ENCODE assay signal across 10 cellular contexts in the genomic region with DNA sequence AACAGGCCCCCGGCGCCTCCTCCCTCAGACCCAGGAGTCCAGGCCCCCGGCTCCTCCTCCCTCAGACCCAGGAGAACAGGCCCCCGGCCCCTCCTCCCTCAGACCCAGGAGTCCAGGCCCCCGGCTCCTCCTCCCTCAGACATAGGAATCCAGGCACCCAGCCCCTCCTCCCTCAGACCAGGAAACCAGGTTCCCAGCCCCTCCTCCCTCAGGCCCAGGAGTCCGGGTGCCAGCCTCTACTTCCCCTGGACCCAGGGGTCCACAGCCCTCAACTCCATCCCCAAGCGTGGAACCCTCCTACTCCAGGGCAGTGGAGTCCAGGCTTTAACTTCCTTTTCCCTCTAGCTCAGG. TPM values are rescaled to one million over a fixed set of nuclear protein-coding genes. Genes with fewer than 3 reads are reported as not detected.
A peak's percentile ranks its signal among the peaks of the same experiment; 100 is the strongest.
DNase-seq lines count a peak whose midpoint lies in the region; ATAC-seq and TF ChIP-seq lines count a peak whose summit lies in the region.
"Had no signal": no experiment of that assay in that cellular context is flagged by ENCODE, and none has a peak within 500 bp of the region (broad histone marks: within the 10 kb centered on the region; RNA-seq: fewer than 3 reads in every experiment).

No MANE protein-coding gene starts in this region.

- H3K4me3 ChIP-seq in heart right ventricle (peak overlapping the region in 6 of 10 donors; percentile 14 to 48 (median 38)), endodermal cell (ENCODE audit: low read length) (peak overlapping the region; percentile 75), vagina (peak overlapping the region in 1 of 2 donors; percentile 27)

- no peaks in the 10 kb centered on the region for H3K9me3 ChIP-seq in heart right ventricle
- H3K9me3 ChIP-seq in endodermal cell (ENCODE audit: control insufficient read depth, low read length) = no peaks in the 10 kb centered on the region
- no peaks in the 10 kb centered on the region for H3K9me3 ChIP-seq in vagina

- H3K27me3 Mint-ChIP-seq in endodermal cell (ENCODE audit: insufficient read depth) (no peaks in the 10 kb centered on the region), mesothelial cell of epicardium (ENCODE audit: low read depth) (no peaks in the 10 kb centered on the region)

- TF ChIP-seq CTCF in heart right ventricle (IDR thresholded peaks at IDR 0.05) (no peak), endodermal cell (conservative IDR thresholded peaks at IDR 0.05) (no peak), mesothelial cell of epicardium (IDR thresholded peaks at IDR 0.05; ENCODE audit: unreplicated experiment) (no peak), vagina (IDR thresholded peaks at IDR 0.05) (no peak)

- peak overlapping the region; percentile 76 for H3K4me3 Mint-ChIP-seq in endodermal cell
- peak overlapping the region; percentile 79 for H3K4me3 Mint-ChIP-seq in mesothelial cell of epicardium

- H3K27ac Mint-ChIP-seq in endodermal cell (peak overlapping the region; percentile 93), mesothelial cell of epicardium (peak overlapping the region; percentile 90)

- TF ChIP-seq POLR2A in vagina (IDR thresholded peaks at IDR 0.05) = no peak

- H3K4me1 Mint-ChIP-seq in endodermal cell (no peaks in the 10 kb centered on the region), mesothelial cell of epicardium (peaks cover 10% of the 10 kb centered on the region)

- DNase-seq in heart right ventricle (no peak), left ventricle myocardium superior (no peak), endodermal cell (no peak), mesothelial cell of epicardium (ENCODE audit: low spot score in 2 of 2, unreplicated experiment in 2 of 2) (no peak), vagina (ENCODE audit: extremely low spot score in 2 of 2) (no peak)
- DNase-seq: NCI-H1694; stimulated activated CD4-positive, alpha-beta T cell treated with anti-CD3 and anti-CD28 coated beads, Interleukin-12 subunit alpha, Interleukin-12 subunit beta, amount 100 ng/mL, for 4 hours had no signal

- H3K36me3 ChIP-seq in heart right ventricle (peaks cover 0 to 17% (median 0%) of the 10 kb centered on the region in 9 donors), endodermal cell (ENCODE audit: control insufficient read depth, insufficient read depth, low read length) (peaks cover 11% of the 10 kb centered on the region), vagina (no peaks in the 10 kb centered on the region)

- no peak overlapping the region for H3K9ac ChIP-seq in endodermal cell (ENCODE audit: extremely low read depth, low read length, poor library complexity, severe bottlenecking)

- H3K27me3 ChIP-seq in heart right ventricle = peaks cover 0 to 23% (median 12%) of the 10 kb centered on the region in 7 donors
- no peaks in the 10 kb centered on the region for H3K27me3 ChIP-seq in endodermal cell (ENCODE audit: control insufficient read depth, insufficient read depth, low read length, poor library complexity, severe bottlenecking)
- no peaks in the 10 kb centered on the region for H3K27me3 ChIP-seq in vagina

- no peaks in the 10 kb centered on the region for H3K9me3 Mint-ChIP-seq in endodermal cell
- no peaks in the 10 kb centered on the region for H3K9me3 Mint-ChIP-seq in mesothelial cell of epicardium

- H3K4me1 ChIP-seq in heart right ventricle = peaks cover 0 to 13% (median 6%) of the 10 kb centered on the region in 9 donors
- H3K4me1 ChIP-seq in endodermal cell (ENCODE audit: control insufficient read depth, insufficient read depth, low read length) = no peaks in the 10 kb centered on the region
- peaks cover 12% of the 10 kb centered on the region for H3K4me1 ChIP-seq in vagina

- ATAC-seq in heart right ventricle (no peak), left ventricle myocardium superior (no peak), HG02970 (IDR thresholded peaks at IDR 0.05; ENCODE audit: low FRiP score, unreplicated experiment) (no peak), HG02852 (IDR thresholded peaks at IDR 0.05; ENCODE audit: unreplicated experiment) (no peak)
- no peak for ATAC-seq in activated CD4-positive, CD25-positive, alpha-beta regulatory T cell treated with anti-CD3 and anti-CD28 coated beads, Interleukin-2, amount 50 U/mL, for 24 hours

- H3K36me3 Mint-ChIP-seq in endodermal cell (ENCODE audit: low read depth) (peaks cover 13% of the 10 kb centered on the region), mesothelial cell of epicardium (peaks cover 6% of the 10 kb centered on the region)

- intact Hi-C loops in heart right ventricle (cut with DNase I) (loop anchor here in 1 of 10 donors (5.0 kb wide), 1 partner anchor 60 kb away; no protein-coding TSS in a partner anchor), left ventricle myocardium superior (cut with micrococcal nuclease) (loop anchor here (10.0 kb wide), 1 partner anchor 62 kb away; no protein-coding TSS in a partner anchor), vagina (cut with DNase I) (no loop called here)

- H3K27ac ChIP-seq in heart right ventricle = peak overlapping the region in 8 of 10 donors; percentile 1 to 75 (median 62)
- no peak overlapping the region for H3K27ac ChIP-seq in endodermal cell (ENCODE audit: low read depth, low read length)
- H3K27ac ChIP-seq in vagina = peak overlapping the region; percentile 40

- 39 to 44% methylated on average over 5 to 6 of the region's 7 CpGs for WGBS in heart right ventricle, 2 donors
- WGBS in endodermal cell (ENCODE audit: insufficient coverage in 1 of 2, insufficient read length in 1 of 2), 2 experiments = 72 to 88% methylated on average over 1 to 5 of the region's 7 CpGs

RNA-seq across cellular contexts. Expression of a gene that starts 0.6 kb away (rescaled TPM):
- 1 to 10 TPM in 9 of 10 donors, under 1 TPM in 1; 0.59 to 5.5 (median 2.1) TPM for total RNA-seq in heart right ventricle
- polyA plus RNA-seq in heart right ventricle = 10 to 100 TPM in 1 of 2 donors, 1 to 10 TPM in 1; 1.6 to 11.6 TPM
- 1.7 TPM for total RNA-seq in left ventricle myocardium superior
- 10 to 100 TPM; 32.7 to 46.6 TPM for total RNA-seq in endodermal cell
- 0.82 TPM for polyA plus RNA-seq in endodermal cell (2013, experiment 1 of 2)
- polyA plus RNA-seq in endodermal cell (2013, experiment 2 of 2) = 1.9 TPM
- 57.6 to 69.5 TPM (median 63.5 TPM) in 3 replicates for total RNA-seq in mesothelial cell of epicardium
- total RNA-seq in vagina = 22.3 TPM

RNA-seq across cellular contexts. Expression of a gene that starts 12.9 kb away (rescaled TPM):
- total RNA-seq in heart right ventricle (1 to 10 TPM; 5.4 to 8.4 (median 6.9) TPM), left ventricle myocardium superior (5.9 TPM), endodermal cell (1 to 10 TPM; 3.6 to 4.0 TPM), mesothelial cell of epicardium (5.7 to 6.4 TPM (median 5.8 TPM) in 3 replicates), vagina (5.4 TPM)
- polyA plus RNA-seq in heart right ventricle = 10 to 100 TPM; 14.6 to 16.9 TPM
- polyA plus RNA-seq in endodermal cell (2013, experiment 1 of 2) = 7.7 TPM
- polyA plus RNA-seq in endodermal cell (2013, experiment 2 of 2) = 6.5 TPM

RNA-seq across cellular contexts. Expression of a gene that starts 17.0 kb away (rescaled TPM):
- 10 to 100 TPM; 12.3 to 29.4 (median 15.5) TPM for total RNA-seq in heart right ventricle
- polyA plus RNA-seq in heart right ventricle = 10 to 100 TPM in 1 of 2 donors, 1 to 10 TPM in 1; 7.7 to 17.0 TPM
- total RNA-seq in left ventricle myocardium superior = 14.8 TPM
- 100 to 1,000 TPM; 126 to 131 TPM for total RNA-seq in endodermal cell
- 99.2 TPM for polyA plus RNA-seq in endodermal cell (2013, experiment 1 of 2)
- polyA plus RNA-seq in endodermal cell (2013, experiment 2 of 2) = 87.1 TPM
- 102 to 113 TPM (median 110 TPM) in 3 replicates for total RNA-seq in mesothelial cell of epicardium
- 76.6 TPM for total RNA-seq in vagina

RNA-seq across cellular contexts. Expression of a gene that starts 18.7 kb away (rescaled TPM):
- 10 to 100 TPM; 12.1 to 24.0 (median 19.3) TPM for total RNA-seq in heart right ventricle
- polyA plus RNA-seq in heart right ventricle = 10 to 100 TPM in 1 of 2 donors, 1 to 10 TPM in 1; 5.6 to 38.0 TPM
- 18.5 TPM for total RNA-seq in left ventricle myocardium superior
- total RNA-seq in endodermal cell = 10 to 100 TPM; 26.0 to 27.5 TPM
- 47.2 TPM for polyA plus RNA-seq in endodermal cell (2013, experiment 1 of 2)
- 44.8 TPM for polyA plus RNA-seq in endodermal cell (2013, experiment 2 of 2)
- total RNA-seq in mesothelial cell of epicardium = 43.9 to 50.1 TPM (median 47.5 TPM) in 3 replicates
- total RNA-seq in vagina = 52.3 TPM

RNA-seq across cellular contexts. Expression of a gene that starts 28.3 kb away (rescaled TPM):
- 100 to 1,000 TPM; 550 to 734 (median 603) TPM for total RNA-seq in heart right ventricle
- 1,000 to 10,000 TPM; 1,335 to 2,571 TPM for polyA plus RNA-seq in heart right ventricle
- 601 TPM for total RNA-seq in left ventricle myocardium superior
- 1,000 to 10,000 TPM; 1,302 to 1,460 TPM for total RNA-seq in endodermal cell
- 1,601 TPM for polyA plus RNA-seq in endodermal cell (2013, experiment 1 of 2)
- 1,537 TPM for polyA plus RNA-seq in endodermal cell (2013, experiment 2 of 2)
- 1,211 to 1,274 TPM (median 1,263 TPM) in 3 replicates for total RNA-seq in mesothelial cell of epicardium
- 1,892 TPM for total RNA-seq in vagina
